Comparison of ENCODE assay signal across 17 cellular contexts in genomic region chr3:154050766-154051165, GRCh38.
"Had no signal": no experiment of that assay in that cellular context is flagged by ENCODE, and none has a peak within 500 bp of the region (broad histone marks: within the 10 kb centered on the region; RNA-seq: fewer than 3 reads in every experiment).

No MANE protein-coding gene starts in this region.

- H3K27ac Mint-ChIP-seq: dendritic cell treated with granulocyte-macrophage colony-stimulating factor and Interleukin-4, amounts not matched to agents 40 ng/mL and 50 ng/mL, for 4 days; effector memory CD8-positive, alpha-beta T cell; natural killer cell treated with Interleukin-12 subunit alpha and Interleukin-12 subunit beta and Interleukin-15 and Interleukin-18, amount 100 ng/mL, for 72 hours; T-helper 2 cell treated with Interferon-gamma antibody and Interleukin-4, amounts not matched to agents 5 μg/mL and 100 μg/mL, for 36 hours had no signal

- H3K36me3 Mint-ChIP-seq: natural killer cell treated with Interleukin-12 subunit alpha and Interleukin-12 subunit beta and Interleukin-15 and Interleukin-18, amount 100 ng/mL, for 72 hours had no signal

- H3K4me3 Mint-ChIP-seq: dendritic cell treated with granulocyte-macrophage colony-stimulating factor and Interleukin-4, amounts not matched to agents 40 ng/mL and 50 ng/mL, for 4 days; effector memory CD8-positive, alpha-beta T cell; natural killer cell treated with Interleukin-12 subunit alpha and Interleukin-12 subunit beta and Interleukin-15 and Interleukin-18, amount 100 ng/mL, for 72 hours; T-helper 2 cell treated with Interferon-gamma antibody and Interleukin-4, amounts not matched to agents 5 μg/mL and 100 μg/mL, for 36 hours had no signal

- H3K4me3 ChIP-seq: transverse colon had no signal

- H3K27me3 Mint-ChIP-seq: dendritic cell treated with granulocyte-macrophage colony-stimulating factor and Interleukin-4, amounts not matched to agents 40 ng/mL and 50 ng/mL, for 4 days had no signal

- H3K9me3 Mint-ChIP-seq: dendritic cell treated with granulocyte-macrophage colony-stimulating factor and Interleukin-4, amounts not matched to agents 40 ng/mL and 50 ng/mL, for 4 days; T-helper 2 cell treated with Interferon-gamma antibody and Interleukin-4, amounts not matched to agents 5 μg/mL and 100 μg/mL, for 36 hours had no signal

- H3K27ac ChIP-seq: transverse colon had no signal

- ATAC-seq: activated CD4-positive, CD25-positive, alpha-beta regulatory T cell treated with anti-CD3 and anti-CD28 coated beads, Interleukin-2, amount 50 U/mL, for 24 hours; effector memory CD8-positive, alpha-beta T cell; left colon; natural killer cell treated with Interleukin-12 subunit alpha and Interleukin-12 subunit beta and Interleukin-15 and Interleukin-18, amount 100 ng/mL, for 72 hours had no signal

- DNase-seq: activated CD4-positive, alpha-beta T cell treated with anti-CD3 and anti-CD28 coated beads, Interleukin-2, amount 50 U/mL, for 1 hour; activated naive CD4-positive, alpha-beta T cell; activated T-cell treated with anti-CD3 and anti-CD28 coated beads for 4 hours; anterior cingulate cortex; effector memory CD8-positive, alpha-beta T cell; left colon; posterior cingulate gyrus; stimulated activated CD4-positive, alpha-beta T cell treated with anti-CD3 and anti-CD28 coated beads, Interleukin-15, amount 100 ng/mL, for 24 hours; stimulated activated CD4-positive, alpha-beta T cell treated with anti-CD3 and anti-CD28 coated beads, Interleukin-4, amount 100 ng/mL, for 4 hours; stimulated activated CD8-positive, alpha-beta memory T cell treated with anti-CD3 and anti-CD28 coated beads, Interleukin-4, amount 100 ng/mL, for 48 hours; stimulated activated naive CD4-positive, alpha-beta T cell treated with Interleukin-2 at 50 U/mL for 16 hours; substantia nigra; transverse colon had no signal

- H3K27me3 ChIP-seq: transverse colon had no signal

- H3K4me1 ChIP-seq: transverse colon had no signal

- H3K36me3 ChIP-seq: transverse colon had no signal

- H3K9me3 ChIP-seq: transverse colon had no signal
